9 cellular contexts compared by ENCODE assay signal in genomic region chr16:85173981-85174751, GRCh38.
DNase-seq lines count a peak whose midpoint lies in the region; ATAC-seq, FAIRE-seq and TF ChIP-seq lines count a peak whose summit lies in the region.
"Had no signal": no experiment of that assay in that cellular context is flagged by ENCODE, and none has a peak within 500 bp of the region (broad histone marks: within the 10 kb centered on the region; RNA-seq: fewer than 3 reads in every experiment).

No MANE protein-coding gene starts in this region.

- H3K27me3 ChIP-seq in cardiac muscle cell (no peaks in the 10 kb centered on the region), uterus (no peaks in the 10 kb centered on the region), small intestine (ENCODE audit: control insufficient read depth in 2 of 2, insufficient read depth in 2 of 2, low read length in 2 of 2) (peaks cover 0 to 12% of the 10 kb centered on the region in 2 donors)

- TF ChIP-seq CTCF in cardiac muscle cell (IDR thresholded peaks at IDR 0.05; ENCODE audit: low read depth, low read length) = no peak
- no peak for TF ChIP-seq CTCF in uterus (IDR thresholded peaks at IDR 0.05)

- H3K36me3 ChIP-seq in cardiac muscle cell (no peaks in the 10 kb centered on the region), uterus (no peaks in the 10 kb centered on the region), small intestine (ENCODE audit: control insufficient read depth in 2 of 2, insufficient read depth in 2 of 2, low read length in 2 of 2) (no peaks in the 10 kb centered on the region)

- 47 to 50% (median 48%) methylated on average over 13 to 16 of the region's 16 CpGs for WGBS in small intestine, 3 donors

- no peak for TF ChIP-seq POLR2A in uterus (IDR thresholded peaks at IDR 0.05)

- H3K4me1 ChIP-seq in cardiac muscle cell (ENCODE audit: low read depth) = peaks cover 42% of the 10 kb centered on the region
- H3K4me1 ChIP-seq in uterus = peaks cover 6 to 30% of the 10 kb centered on the region in 2 donors
- H3K4me1 ChIP-seq in small intestine (ENCODE audit: control insufficient read depth in 2 of 2, insufficient read depth in 1 of 2, low read depth in 1 of 2, low read length in 1 of 2) = peaks cover 0 to 4% of the 10 kb centered on the region in 2 donors

- FAIRE-seq in small intestine (lab: Jason Lieb, UNC) = no peak

- ATAC-seq in Right ventricle myocardium inferior (no peak), HG02973 (IDR thresholded peaks at IDR 0.05; ENCODE audit: unreplicated experiment) (no peak)

- DNase-seq in cardiac muscle cell (ENCODE audit: low read depth in 1 of 2, low spot score in 1 of 2) = peak; percentile 35 to 80
- DNase-seq in Right ventricle myocardium inferior (ENCODE audit: missing footprints) = no peak
- peak; percentile 84 for DNase-seq in amniotic epithelial cell (ENCODE audit: low read depth)
- DNase-seq in left kidney (ENCODE audit: low read depth, low spot score) = peak; percentile 80
- no peak for DNase-seq in uterus
- DNase-seq in small intestine = no peak
- no peak for DNase-seq in GM19240 (ENCODE audit: insufficient read length, low spot score)
- DNase-seq: DND-41 had no signal

- intact Hi-C loops in Right ventricle myocardium inferior (cut with DNase I) (loop anchor here (5.0 kb wide), 2 partner anchors 33 to 52 kb away; no protein-coding TSS in a partner anchor), uterus (cut with DNase I; ENCODE audit: low total_unique reads) (no loop called here)

- H3K4me3 ChIP-seq in cardiac muscle cell = no peak overlapping the region
- no peak overlapping the region for H3K4me3 ChIP-seq in uterus
- no peak overlapping the region for H3K4me3 ChIP-seq in small intestine (ENCODE audit: low read depth in 1 of 2, low read length in 2 of 2)

- H3K9me3 ChIP-seq in cardiac muscle cell (ENCODE audit: low read depth) = no peaks in the 10 kb centered on the region
- H3K9me3 ChIP-seq in uterus = no peaks in the 10 kb centered on the region
- H3K9me3 ChIP-seq in small intestine (ENCODE audit: control insufficient read depth, low read depth) = no peaks in the 10 kb centered on the region

- peak overlapping the region; percentile 42 for H3K27ac ChIP-seq in cardiac muscle cell
- peak overlapping the region; percentile 57 to 62 for H3K27ac ChIP-seq in uterus
- H3K27ac ChIP-seq in small intestine (ENCODE audit: low read depth in 1 of 2, low read length in 1 of 2) = peak overlapping the region in 1 of 2 donors; percentile 8

Comparison
In these comparisons a context has a peak if more than half of its experiments do, and no peak if none do; other contexts are left out.
1. DNase-seq: peak in cardiac muscle cell (2 of 2), amniotic epithelial cell (single experiment) and left kidney (single experiment); none in Right ventricle myocardium inferior (single experiment), uterus (0 of 2), small intestine (single experiment) and GM19240 (single experiment).